7 cellular contexts compared by ENCODE assay signal in genomic region chr6:166541876-166542579, GRCh38. TPM values are rescaled to one million over a fixed set of nuclear protein-coding genes. Genes with fewer than 3 reads are reported as not detected.
A peak's percentile ranks its signal among the peaks of the same experiment; 100 is the strongest.
DNase-seq lines count a peak whose midpoint lies in the region; ATAC-seq and TF ChIP-seq lines count a peak whose summit lies in the region.

No MANE protein-coding gene starts in this region.

- no peaks in the 10 kb centered on the region for H3K36me3 ChIP-seq in MG63

- no peaks in the 10 kb centered on the region for H3K27me3 ChIP-seq in MG63

- peaks cover 19% of the 10 kb centered on the region for H3K4me1 Mint-ChIP-seq in activated naive CD8-positive, alpha-beta T cell treated with anti-CD3 and anti-CD28 coated beads, Interleukin-2, amount 50 U/mL, for 24 hours
- H3K4me1 Mint-ChIP-seq in naive thymus-derived CD8-positive, alpha-beta T cell, result peaks cover 8 to 32% (median 25%) of the 10 kb centered on the region in 4 donors

- H3K27me3 Mint-ChIP-seq in activated naive CD8-positive, alpha-beta T cell treated with anti-CD3 and anti-CD28 coated beads, Interleukin-2, amount 50 U/mL, for 24 hours, result no peaks in the 10 kb centered on the region
- no peaks in the 10 kb centered on the region for H3K27me3 Mint-ChIP-seq in naive thymus-derived CD8-positive, alpha-beta T cell

- in situ Hi-C loops in GM13976 (cut with MboI; ENCODE audit: low sequenced_read_pairs, unreplicated experiment), result no loop called here

- POLR2A ChIA-PET in naive thymus-derived CD8-positive, alpha-beta T cell (lab: Charles Lee), result no interaction called here

- peak overlapping the region; percentile 33 for H3K4me3 Mint-ChIP-seq in activated naive CD8-positive, alpha-beta T cell treated with anti-CD3 and anti-CD28 coated beads, Interleukin-2, amount 50 U/mL, for 24 hours
- H3K4me3 Mint-ChIP-seq in naive thymus-derived CD8-positive, alpha-beta T cell, result peak overlapping the region; percentile 30 to 85 (median 60)

- H3K9me3 ChIP-seq in MG63, result no peaks in the 10 kb centered on the region

- no peak for TF ChIP-seq CTCF in GM13976 (IDR thresholded peaks at IDR 0.05; ENCODE audit: borderline replicate concordance, control extremely low read depth, extremely low read depth, insufficient read depth, missing control alignments)

- H3K4me3 ChIP-seq in MG63, result no peak overlapping the region

- DNase-seq in GM13976 (ENCODE audit: low spot score), result peak; percentile 51
- no peak for DNase-seq in activated naive CD8-positive, alpha-beta T cell treated with anti-CD3 and anti-CD28 coated beads, Interleukin-2, amount 50 U/mL, for 24 hours
- DNase-seq in naive thymus-derived CD8-positive, alpha-beta T cell, result peak in 1 of 10 donors; percentile 21
- DNase-seq in NCI-H2227 treated with DMSO at 0.1 percent for 48 hours (lab: John Stamatoyannopoulos, UW), result no peak
- DNase-seq in MG63, result no peak

- no peaks in the 10 kb centered on the region for H3K9me3 Mint-ChIP-seq in activated naive CD8-positive, alpha-beta T cell treated with anti-CD3 and anti-CD28 coated beads, Interleukin-2, amount 50 U/mL, for 24 hours
- H3K9me3 Mint-ChIP-seq in naive thymus-derived CD8-positive, alpha-beta T cell, result no peaks in the 10 kb centered on the region

- peak; percentile 30 for ATAC-seq in HG02870 (IDR thresholded peaks at IDR 0.05; ENCODE audit: unreplicated experiment)
- no peak for ATAC-seq in activated naive CD8-positive, alpha-beta T cell treated with anti-CD3 and anti-CD28 coated beads, Interleukin-2, amount 50 U/mL, for 24 hours
- no peak for ATAC-seq in naive thymus-derived CD8-positive, alpha-beta T cell
- ATAC-seq in GM21723 (IDR thresholded peaks at IDR 0.05; ENCODE audit: unreplicated experiment), result no peak

- H3K27ac Mint-ChIP-seq in activated naive CD8-positive, alpha-beta T cell treated with anti-CD3 and anti-CD28 coated beads, Interleukin-2, amount 50 U/mL, for 24 hours, result peak overlapping the region; percentile 55
- peak overlapping the region in 9 of 10 donors; percentile 17 to 90 (median 67) for H3K27ac Mint-ChIP-seq in naive thymus-derived CD8-positive, alpha-beta T cell

- H3K36me3 Mint-ChIP-seq in activated naive CD8-positive, alpha-beta T cell treated with anti-CD3 and anti-CD28 coated beads, Interleukin-2, amount 50 U/mL, for 24 hours (ENCODE audit: low read depth), result no peaks in the 10 kb centered on the region
- peaks cover 0 to 5% (median 0%) of the 10 kb centered on the region in 3 donors for H3K36me3 Mint-ChIP-seq in naive thymus-derived CD8-positive, alpha-beta T cell

RNA-seq across cellular contexts. Expression of gene RAMACL, which starts 44.5 kb away (rescaled TPM):
- total RNA-seq in naive thymus-derived CD8-positive, alpha-beta T cell, result under 1 TPM; 0.33 to 0.42 TPM
- polyA plus RNA-seq in naive thymus-derived CD8-positive, alpha-beta T cell, result under 1 TPM; 0.11 to 0.38 (median 0.23) TPM
- total RNA-seq in MG63 (2014; rRNA removed; shearing (Covaris generic); ENCODE audit: low replicate concordance), result 0.13 TPM in 1 of 2 replicates, not detected in the other
